ENCODE assay signal across 1 cellular context in genomic region chr7:132580277-132580676, GRCh38.
TF ChIP-seq lines count a peak whose summit lies in the region.

No MANE protein-coding gene starts in this region.

TF ChIP-seq in GM23338, 12 proteins besides CTCF, POLR2A, EP300 and RAD21 (continued from another document):
- no peak for TF ChIP-seq ZNF462 (CRISPR knock-in tag; IDR thresholded peaks at IDR 0.05)
- TF ChIP-seq CREB1 (CRISPR knock-in tag; IDR thresholded peaks at IDR 0.05; ENCODE audit: low read depth), result no peak
- TF ChIP-seq JUNB (IDR thresholded peaks at IDR 0.05; ENCODE audit: unreplicated experiment), result no peak
- no peak for TF ChIP-seq ZNF114 (CRISPR knock-in tag; IDR thresholded peaks at IDR 0.05)
- TF ChIP-seq EZH2phosphoT487 (IDR thresholded peaks at IDR 0.05; ENCODE audit: unreplicated experiment), result no peak
